ENCODE assay signal across 1 cellular context in genomic region chr16:11554054-11554453, GRCh38.
A peak's percentile ranks its signal among the peaks of the same experiment; 100 is the strongest.
TF ChIP-seq lines count a peak whose summit lies in the region.

No MANE protein-coding gene starts in this region.

TF ChIP-seq in HepG2, 621 proteins besides CTCF, POLR2A, EP300 and RAD21:
- TF ChIP-seq SALL2 (CRISPR knock-in tag; IDR thresholded peaks at IDR 0.05) (no peak), ZMYM3 (CRISPR knock-in tag; IDR thresholded peaks at IDR 0.05) (no peak), NONO (IDR thresholded peaks at IDR 0.05) (no peak), NONO (CRISPR knock-in tag; conservative IDR thresholded peaks at IDR 0.05) (no peak), SRSF4 (IDR thresholded peaks at IDR 0.05; ENCODE audit: low read depth, low read length, poor library complexity, severe bottlenecking) (no peak), ZNF761 (CRISPR knock-in tag; conservative IDR thresholded peaks at IDR 0.05) (no peak), HNRNPL (IDR thresholded peaks at IDR 0.05; ENCODE audit: low read depth, low read length) (no peak), RFX5 (IDR thresholded peaks at IDR 0.05; ENCODE audit: low read depth, low read length) (no peak), EHMT2 (IDR thresholded peaks at IDR 0.05; ENCODE audit: borderline replicate concordance, low read depth, low read length) (no peak), ZNF879 (CRISPR knock-in tag; IDR thresholded peaks at IDR 0.05) (no peak), ZNF10 (CRISPR knock-in tag; IDR thresholded peaks at IDR 0.05; ENCODE audit: borderline replicate concordance, low read depth) (0 out of 2 replicates have a peak, but pooled peaks have one; percentile 18), ZNF546 (CRISPR knock-in tag; conservative IDR thresholded peaks at IDR 0.05) (no peak), ZNF780A (CRISPR knock-in tag; IDR thresholded peaks at IDR 0.05) (no peak), KDM2A (CRISPR knock-in tag; IDR thresholded peaks at IDR 0.05; ENCODE audit: borderline replicate concordance, low read depth) (no peak), ZNF850 (CRISPR knock-in tag; conservative IDR thresholded peaks at IDR 0.05) (no peak), FOXO4 (CRISPR knock-in tag; conservative IDR thresholded peaks at IDR 0.05) (no peak), ZNF446 (CRISPR knock-in tag; IDR thresholded peaks at IDR 0.05) (no peak), THAP8 (CRISPR knock-in tag; IDR thresholded peaks at IDR 0.05; ENCODE audit: borderline replicate concordance) (no peak), ZNF841 (CRISPR knock-in tag; IDR thresholded peaks at IDR 0.05; ENCODE audit: borderline replicate concordance) (no peak), CEBPB (IDR thresholded peaks at IDR 0.05; ENCODE audit: borderline replicate concordance, low read depth, low read length) (0 out of 2 replicates have a peak, but pooled peaks have one; percentile 25), ZC3H13 (CRISPR knock-in tag; IDR thresholded peaks at IDR 0.05) (no peak), KAT8 (CRISPR knock-in tag; IDR thresholded peaks at IDR 0.05) (no peak), ZSCAN20 (CRISPR knock-in tag; IDR thresholded peaks at IDR 0.05; ENCODE audit: borderline replicate concordance) (no peak)
- TF ChIP-seq, protein P1, sequence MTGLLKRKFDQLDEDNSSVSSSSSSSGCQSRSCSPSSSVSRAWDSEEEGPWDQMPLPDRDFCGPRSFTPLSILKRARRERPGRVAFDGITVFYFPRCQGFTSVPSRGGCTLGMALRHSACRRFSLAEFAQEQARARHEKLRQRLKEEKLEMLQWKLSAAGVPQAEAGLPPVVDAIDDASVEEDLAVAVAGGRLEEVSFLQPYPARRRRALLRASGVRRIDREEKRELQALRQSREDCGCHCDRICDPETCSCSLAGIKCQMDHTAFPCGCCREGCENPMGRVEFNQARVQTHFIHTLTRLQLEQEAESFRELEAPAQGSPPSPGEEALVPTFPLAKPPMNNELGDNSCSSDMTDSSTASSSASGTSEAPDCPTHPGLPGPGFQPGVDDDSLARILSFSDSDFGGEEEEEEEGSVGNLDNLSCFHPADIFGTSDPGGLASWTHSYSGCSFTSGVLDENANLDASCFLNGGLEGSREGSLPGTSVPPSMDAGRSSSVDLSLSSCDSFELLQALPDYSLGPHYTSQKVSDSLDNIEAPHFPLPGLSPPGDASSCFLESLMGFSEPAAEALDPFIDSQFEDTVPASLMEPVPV (CRISPR knock-in tag; IDR thresholded peaks at IDR 0.05) = no peak
- TF ChIP-seq, protein P2, sequence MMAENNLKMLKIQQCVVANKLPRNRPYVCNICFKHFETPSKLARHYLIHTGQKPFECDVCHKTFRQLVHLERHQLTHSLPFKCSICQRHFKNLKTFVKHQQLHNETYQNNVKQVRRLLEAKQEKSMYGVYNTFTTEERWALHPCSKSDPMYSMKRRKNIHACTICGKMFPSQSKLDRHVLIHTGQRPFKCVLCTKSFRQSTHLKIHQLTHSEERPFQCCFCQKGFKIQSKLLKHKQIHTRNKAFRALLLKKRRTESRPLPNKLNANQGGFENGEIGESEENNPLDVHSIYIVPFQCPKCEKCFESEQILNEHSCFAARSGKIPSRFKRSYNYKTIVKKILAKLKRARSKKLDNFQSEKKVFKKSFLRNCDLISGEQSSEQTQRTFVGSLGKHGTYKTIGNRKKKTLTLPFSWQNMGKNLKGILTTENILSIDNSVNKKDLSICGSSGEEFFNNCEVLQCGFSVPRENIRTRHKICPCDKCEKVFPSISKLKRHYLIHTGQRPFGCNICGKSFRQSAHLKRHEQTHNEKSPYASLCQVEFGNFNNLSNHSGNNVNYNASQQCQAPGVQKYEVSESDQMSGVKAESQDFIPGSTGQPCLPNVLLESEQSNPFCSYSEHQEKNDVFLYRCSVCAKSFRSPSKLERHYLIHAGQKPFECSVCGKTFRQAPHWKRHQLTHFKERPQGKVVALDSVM (CRISPR knock-in tag; IDR thresholded peaks at IDR 0.05) = peak; percentile 69
- TF ChIP-seq, protein P3, sequence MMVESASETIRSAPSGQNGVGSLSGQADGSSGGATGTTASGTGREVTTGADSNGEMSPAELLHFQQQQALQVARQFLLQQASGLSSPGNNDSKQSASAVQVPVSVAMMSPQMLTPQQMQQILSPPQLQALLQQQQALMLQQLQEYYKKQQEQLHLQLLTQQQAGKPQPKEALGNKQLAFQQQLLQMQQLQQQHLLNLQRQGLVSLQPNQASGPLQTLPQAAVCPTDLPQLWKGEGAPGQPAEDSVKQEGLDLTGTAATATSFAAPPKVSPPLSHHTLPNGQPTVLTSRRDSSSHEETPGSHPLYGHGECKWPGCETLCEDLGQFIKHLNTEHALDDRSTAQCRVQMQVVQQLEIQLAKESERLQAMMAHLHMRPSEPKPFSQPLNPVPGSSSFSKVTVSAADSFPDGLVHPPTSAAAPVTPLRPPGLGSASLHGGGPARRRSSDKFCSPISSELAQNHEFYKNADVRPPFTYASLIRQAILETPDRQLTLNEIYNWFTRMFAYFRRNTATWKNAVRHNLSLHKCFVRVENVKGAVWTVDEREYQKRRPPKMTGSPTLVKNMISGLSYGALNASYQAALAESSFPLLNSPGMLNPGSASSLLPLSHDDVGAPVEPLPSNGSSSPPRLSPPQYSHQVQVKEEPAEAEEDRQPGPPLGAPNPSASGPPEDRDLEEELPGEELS (CRISPR knock-in tag; IDR thresholded peaks at IDR 0.05) = no peak
- TF ChIP-seq, protein P4, sequence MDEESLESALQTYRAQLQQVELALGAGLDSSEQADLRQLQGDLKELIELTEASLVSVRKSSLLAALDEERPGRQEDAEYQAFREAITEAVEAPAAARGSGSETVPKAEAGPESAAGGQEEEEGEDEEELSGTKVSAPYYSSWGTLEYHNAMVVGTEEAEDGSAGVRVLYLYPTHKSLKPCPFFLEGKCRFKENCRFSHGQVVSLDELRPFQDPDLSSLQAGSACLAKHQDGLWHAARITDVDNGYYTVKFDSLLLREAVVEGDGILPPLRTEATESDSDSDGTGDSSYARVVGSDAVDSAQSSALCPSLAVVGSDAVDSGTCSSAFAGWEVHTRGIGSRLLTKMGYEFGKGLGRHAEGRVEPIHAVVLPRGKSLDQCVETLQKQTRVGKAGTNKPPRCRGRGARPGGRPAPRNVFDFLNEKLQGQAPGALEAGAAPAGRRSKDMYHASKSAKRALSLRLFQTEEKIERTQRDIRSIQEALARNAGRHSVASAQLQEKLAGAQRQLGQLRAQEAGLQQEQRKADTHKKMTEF (CRISPR knock-in tag; IDR thresholded peaks at IDR 0.05) = no peak
